16 cellular contexts compared by ENCODE assay signal in the genomic region with DNA sequence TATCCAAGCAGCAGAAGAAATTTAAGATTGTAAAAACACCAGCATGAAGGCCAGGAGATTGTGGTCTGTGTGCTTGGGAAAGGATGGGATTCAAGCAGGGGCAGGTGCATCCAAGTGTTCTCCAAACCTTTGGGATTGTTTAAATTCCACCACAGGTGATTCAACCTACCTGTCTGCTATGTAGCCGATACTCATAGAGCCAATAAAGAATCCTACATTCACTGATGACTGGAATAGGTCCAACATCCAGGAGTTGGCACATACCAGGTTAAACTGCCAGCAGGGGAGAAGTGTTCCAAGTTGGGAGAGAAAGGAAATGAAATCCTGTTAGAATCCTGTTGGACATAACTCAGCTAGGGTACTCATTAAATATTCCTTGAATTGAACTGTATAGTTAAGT. TPM values are rescaled to one million over a fixed set of nuclear protein-coding genes. Genes with fewer than 3 reads are reported as not detected.
DNase-seq lines count a peak whose midpoint lies in the region; ATAC-seq, FAIRE-seq and TF ChIP-seq lines count a peak whose summit lies in the region.
"Had no signal": no experiment of that assay in that cellular context is flagged by ENCODE, and none has a peak within 500 bp of the region (broad histone marks: within the 10 kb centered on the region; RNA-seq: fewer than 3 reads in every experiment).

No MANE protein-coding gene starts in this region.

- no peaks in the 10 kb centered on the region for H3K4me1 ChIP-seq in breast epithelium
- peaks cover 19 to 34% of the 10 kb centered on the region in 2 donors for H3K4me1 ChIP-seq in kidney (ENCODE audit: control insufficient read depth in 1 of 2, insufficient read depth in 1 of 2, low read depth in 1 of 2, low read length in 2 of 2)
- no peaks in the 10 kb centered on the region for H3K4me1 ChIP-seq in heart left ventricle
- H3K4me1 ChIP-seq: BLaER1 had no signal

- no peak for TF ChIP-seq CTCF in MCF 10A (IDR thresholded peaks at IDR 0.05; ENCODE audit: unreplicated experiment)
- TF ChIP-seq CTCF in breast epithelium (IDR thresholded peaks at IDR 0.05): no peak
- TF ChIP-seq CTCF in kidney (IDR thresholded peaks at IDR 0.05; ENCODE audit: borderline replicate concordance, extremely low read depth, insufficient read depth): no peak
- TF ChIP-seq CTCF in heart left ventricle (IDR thresholded peaks at IDR 0.05): no peak

- no peak overlapping the region for H3K4me3 Mint-ChIP-seq in MCF 10A (ENCODE audit: unreplicated experiment)
- H3K4me3 Mint-ChIP-seq: H9 had no signal

- WGBS in heart left ventricle, 4 donors: 80 to 100% (median 95%) methylated on average over 1 of the region's 1 CpG

- FAIRE-seq in kidney (lab: Jason Lieb, UNC): no peak

- TF ChIP-seq POLR2A in breast epithelium (IDR thresholded peaks at IDR 0.05) (no peak), heart left ventricle (IDR thresholded peaks at IDR 0.05) (no peak)

- H3K36me3 Mint-ChIP-seq in MCF 10A (ENCODE audit: insufficient read depth, unreplicated experiment): no peaks in the 10 kb centered on the region
- H3K36me3 Mint-ChIP-seq: CD8-positive, alpha-beta memory T cell had no signal

- H3K9me3 Mint-ChIP-seq in MCF 10A (ENCODE audit: unreplicated experiment): no peaks in the 10 kb centered on the region
- H3K9me3 Mint-ChIP-seq: CD8-positive, alpha-beta memory T cell; H9 had no signal

- no peaks in the 10 kb centered on the region for H3K36me3 ChIP-seq in breast epithelium
- H3K36me3 ChIP-seq in kidney (ENCODE audit: control insufficient read depth in 1 of 2, insufficient read depth in 2 of 2, low read length in 2 of 2): no peaks in the 10 kb centered on the region
- no peaks in the 10 kb centered on the region for H3K36me3 ChIP-seq in heart left ventricle
- H3K36me3 ChIP-seq: BLaER1 had no signal

- CTCF ChIA-PET in MCF 10A (lab: Yijun Ruan, JAX): interaction anchor here (0.6 to 1.4 kb wide), 2 partner anchors 28 to 199 kb away, joined by 3 read pairs; no protein-coding TSS in a partner anchor

- peaks cover 15% of the 10 kb centered on the region for H3K4me1 Mint-ChIP-seq in MCF 10A (ENCODE audit: insufficient read depth, unreplicated experiment)
- H3K4me1 Mint-ChIP-seq: CD8-positive, alpha-beta memory T cell had no signal

- no TSS peak for BruUV-seq in MCF 10A (replicated peaks; lab: Mats Ljungman, UMichigan)

- POLR2A ChIA-PET in MCF 10A (lab: Yijun Ruan, JAX): no interaction called here

- no peaks in the 10 kb centered on the region for H3K9me3 ChIP-seq in breast epithelium
- H3K9me3 ChIP-seq in kidney (ENCODE audit: control insufficient read depth in 1 of 2, low read length in 2 of 2): no peaks in the 10 kb centered on the region
- H3K9me3 ChIP-seq in heart left ventricle: no peaks in the 10 kb centered on the region
- H3K9me3 ChIP-seq: BLaER1, Caco-2 had no signal

- intact Hi-C loops in MCF 10A (cut with micrococcal nuclease): no loop called here
- intact Hi-C loops in breast epithelium (cut with DNase I; ENCODE audit: low total_unique reads): no loop called here
- intact Hi-C loops in kidney (cut with DNase I): no loop called here
- intact Hi-C loops in heart left ventricle (cut with DNase I): no loop called here

- H3K4me3 ChIP-seq in breast epithelium: no peak overlapping the region
- peak overlapping the region; percentile 36 to 68 for H3K4me3 ChIP-seq in kidney (ENCODE audit: low read length in 2 of 2)
- no peak overlapping the region for H3K4me3 ChIP-seq in heart left ventricle
- H3K4me3 ChIP-seq: BLaER1 had no signal

- ATAC-seq in heart left ventricle: no peak

- H3K27ac Mint-ChIP-seq in MCF 10A (ENCODE audit: low read depth, unreplicated experiment): no peak overlapping the region
- H3K27ac Mint-ChIP-seq: CD8-positive, alpha-beta memory T cell; H9 had no signal

- DNase-seq in MCF 10A (ENCODE audit: unreplicated experiment) (peak; percentile 54), breast epithelium (ENCODE audit: low spot score in 2 of 2) (no peak), epithelial cell of prostate (ENCODE audit: low read depth, low spot score) (no peak), kidney (no peak), renal cortical epithelial cell (ENCODE audit: low read depth) (peak; percentile 56), heart left ventricle (no peak), dedifferentiated amniotic fluid mesenchymal stem cell (ENCODE audit: extremely low spot score) (no peak)
- DNase-seq in activated CD4-positive, alpha-beta T cell treated with anti-CD3 and anti-CD28 coated beads, Interleukin-2, amount 50 U/mL, for 4 hours: no peak
- DNase-seq: AML-193; Caco-2; CD8-positive, alpha-beta memory T cell; GOT3; H9 had no signal

- no peaks in the 10 kb centered on the region for H3K27me3 Mint-ChIP-seq in MCF 10A (ENCODE audit: insufficient read depth, unreplicated experiment)

- H3K9ac ChIP-seq in kidney (ENCODE audit: low read length in 2 of 2): no peak overlapping the region
- H3K9ac ChIP-seq: BLaER1 had no signal

- H3K27me3 ChIP-seq in breast epithelium (no peaks in the 10 kb centered on the region), heart left ventricle (peaks cover 0 to 18% (median 0%) of the 10 kb centered on the region in 9 donors)
- H3K27me3 ChIP-seq: BLaER1 had no signal

- H3K27ac ChIP-seq in breast epithelium (no peak overlapping the region), epithelial cell of prostate (peak overlapping the region; percentile 5), kidney (ENCODE audit: low read depth in 2 of 2, low read length in 2 of 2) (peak overlapping the region; percentile 61 to 73), heart left ventricle (no peak overlapping the region)
- H3K27ac ChIP-seq: 22Rv1, BLaER1 had no signal

RNA-seq across cellular contexts. Expression of a gene that starts 2.2 kb away (rescaled TPM):
- total RNA-seq in MCF 10A (2022) (not detected in 2 replicates), breast epithelium (not detected), kidney (27.9 TPM), renal cortical epithelial cell (5.3 and 20.3 TPM in 2 replicates), heart left ventricle (not detected)
- polyA plus RNA-seq in kidney (ENCODE audit: insufficient read depth, low read depth, low replicate concordance) (73.7 TPM), heart left ventricle (not detected)
- total RNA-seq: Caco-2; CD8-positive, alpha-beta memory T cell; HT-29 had no signal
- polyA plus RNA-seq: CD8-positive, alpha-beta memory T cell had no signal

Comparison
In these comparisons a context has a peak if more than half of its experiments do, and no peak if none do; other contexts are left out.
1. DNase-seq: peak in MCF 10A (single experiment) and renal cortical epithelial cell (single experiment); none in breast epithelium (0 of 2), epithelial cell of prostate (single experiment), kidney (single experiment), heart left ventricle (0 of 5), activated CD4-positive, alpha-beta T cell treated with anti-CD3 and anti-CD28 coated beads, Interleukin-2, amount 50 U/mL, for 4 hours (0 of 2) and dedifferentiated amniotic fluid mesenchymal stem cell (single experiment).
2. H3K27ac ChIP-seq: peak in epithelial cell of prostate (single experiment) and kidney (2 of 2); none in breast epithelium (0 of 2) and heart left ventricle (0 of 12).
3. H3K4me3 ChIP-seq: peak in kidney (2 of 2); none in breast epithelium (0 of 3) and heart left ventricle (0 of 12).